14 cellular contexts compared by ENCODE assay signal in genomic region chr10:4174197-4174596, GRCh38.
DNase-seq lines count a peak whose midpoint lies in the region; FAIRE-seq and TF ChIP-seq lines count a peak whose summit lies in the region.
"Had no signal": no experiment of that assay in that cellular context is flagged by ENCODE, and none has a peak within 500 bp of the region (broad histone marks: within the 10 kb centered on the region; RNA-seq: fewer than 3 reads in every experiment).

No MANE protein-coding gene starts in this region.

- no peak overlapping the region for H3K4me3 ChIP-seq in mesenchymal stem cell (ENCODE audit: insufficient read depth in 1 of 2, low read depth in 1 of 2, low read length in 2 of 2)
- H3K4me3 ChIP-seq: PC-9 had no signal

- peaks cover 28% of the 10 kb centered on the region for H3K4me1 Mint-ChIP-seq in dendritic cell treated with granulocyte-macrophage colony-stimulating factor and Interleukin-4, amounts not matched to agents 40 ng/mL and 50 ng/mL, for 4 days (ENCODE audit: low read depth)

- no peaks in the 10 kb centered on the region for H3K36me3 ChIP-seq in mesenchymal stem cell (ENCODE audit: control insufficient read depth in 1 of 2, insufficient read depth in 2 of 2, low read depth in 1 of 2, low read length in 2 of 2)

- H3K4me3 Mint-ChIP-seq in dendritic cell treated with granulocyte-macrophage colony-stimulating factor and Interleukin-4, amounts not matched to agents 40 ng/mL and 50 ng/mL, for 4 days, result no peak overlapping the region
- H3K4me3 Mint-ChIP-seq: CD4-positive, alpha-beta memory T cell had no signal

- H2BK15ac ChIP-seq in mesenchymal stem cell (ENCODE audit: low read depth, poor library complexity, severe bottlenecking), result no peak overlapping the region

- peak overlapping the region; percentile 95 for H3K27ac Mint-ChIP-seq in dendritic cell treated with granulocyte-macrophage colony-stimulating factor and Interleukin-4, amounts not matched to agents 40 ng/mL and 50 ng/mL, for 4 days
- H3K27ac Mint-ChIP-seq: CD4-positive, alpha-beta memory T cell; progenitor cell of endocrine pancreas had no signal

- H4K8ac ChIP-seq in mesenchymal stem cell (ENCODE audit: low read length), result no peak overlapping the region

- no peak overlapping the region for H3K27ac ChIP-seq in mesenchymal stem cell (ENCODE audit: low read length, poor library complexity, severe bottlenecking)
- H3K27ac ChIP-seq: PC-9 had no signal

- H3K18ac ChIP-seq in mesenchymal stem cell (ENCODE audit: low read depth in 1 of 2, low read length in 2 of 2), result no peak overlapping the region

- no peaks in the 10 kb centered on the region for H3K27me3 Mint-ChIP-seq in dendritic cell treated with granulocyte-macrophage colony-stimulating factor and Interleukin-4, amounts not matched to agents 40 ng/mL and 50 ng/mL, for 4 days
- H3K27me3 Mint-ChIP-seq: CD4-positive, alpha-beta memory T cell; progenitor cell of endocrine pancreas had no signal

- H3K14ac ChIP-seq in mesenchymal stem cell (ENCODE audit: low read length in 2 of 2), result no peak overlapping the region

- no peak overlapping the region for H3K4ac ChIP-seq in mesenchymal stem cell (ENCODE audit: low read depth in 1 of 2, low read length in 2 of 2)

- FAIRE-seq in D721Med (lab: Jason Lieb, UNC), result no peak

- no peaks in the 10 kb centered on the region for H3K27me3 ChIP-seq in mesenchymal stem cell (ENCODE audit: control insufficient read depth in 1 of 2, insufficient read depth in 1 of 2, low read length in 2 of 2)

- peak; percentile 34 for TF ChIP-seq CTCF in D721Med (IDR thresholded peaks at IDR 0.05; ENCODE audit: insufficient read depth, missing control alignments)

- H3K79me1 ChIP-seq in mesenchymal stem cell (replicated peaks; ENCODE audit: low read length, poor library complexity, severe bottlenecking), result no peaks in the 10 kb centered on the region

- H3K4me2 ChIP-seq in mesenchymal stem cell (ENCODE audit: low read length, poor library complexity, severe bottlenecking), result no peak overlapping the region
- H3K4me2 ChIP-seq: PC-9 had no signal

- peaks cover 29% of the 10 kb centered on the region for H3K9me3 Mint-ChIP-seq in dendritic cell treated with granulocyte-macrophage colony-stimulating factor and Interleukin-4, amounts not matched to agents 40 ng/mL and 50 ng/mL, for 4 days

- intact Hi-C loops in dendritic cell treated with granulocyte-macrophage colony-stimulating factor and Interleukin-4, amounts not matched to agents 40 ng/mL and 50 ng/mL, for 4 days (cut with micrococcal nuclease), result no loop called here

- no peak overlapping the region for H2BK120ac ChIP-seq in mesenchymal stem cell (ENCODE audit: low read depth, low read length)

- no peak overlapping the region for H4K91ac ChIP-seq in mesenchymal stem cell (ENCODE audit: low read length)

- WGBS in mesenchymal stem cell, result 74% methylated on average over 9 of the region's 9 CpGs

- no peak overlapping the region for H2AK5ac ChIP-seq in mesenchymal stem cell (ENCODE audit: low read length, severe bottlenecking)

- no peak overlapping the region for H2AFZ ChIP-seq in mesenchymal stem cell (ENCODE audit: low read depth, low read length)
- H2AFZ ChIP-seq: PC-9 had no signal

- H3K36me3 Mint-ChIP-seq in dendritic cell treated with granulocyte-macrophage colony-stimulating factor and Interleukin-4, amounts not matched to agents 40 ng/mL and 50 ng/mL, for 4 days (ENCODE audit: low read depth), result peaks cover 25% of the 10 kb centered on the region
- H3K36me3 Mint-ChIP-seq: CD4-positive, alpha-beta memory T cell had no signal

- DNase-seq in A172 (ENCODE audit: low spot score) (peak; percentile 18), D721Med (ENCODE audit: insufficient read length, low spot score) (no peak), MV-4-11 (lab: John Stamatoyannopoulos, UW) (peak; percentile 6), mesenchymal stem cell (no peak), LoVo (ENCODE audit: low spot score) (no peak), hypothalamus (lab: John Stamatoyannopoulos, UW) (no peak), Ammon's horn (ENCODE audit: low spot score) (no peak)
- DNase-seq: anterior cingulate cortex; CD4-positive, alpha-beta memory T cell; GOT3; NCI-H2171; PC-9 had no signal

- H3K23ac ChIP-seq in mesenchymal stem cell (ENCODE audit: low read length in 2 of 2), result no peak overlapping the region

- no peak overlapping the region for H2BK12ac ChIP-seq in mesenchymal stem cell (ENCODE audit: low read length in 2 of 2)

- H3K4me1 ChIP-seq in mesenchymal stem cell (ENCODE audit: control insufficient read depth, insufficient read depth, low read depth, low read length), result no peaks in the 10 kb centered on the region

- H3K9me3 ChIP-seq in mesenchymal stem cell (ENCODE audit: control insufficient read depth, low read length), result peaks cover 5% of the 10 kb centered on the region

- H3K9ac ChIP-seq in mesenchymal stem cell (ENCODE audit: low read length), result no peak overlapping the region

- no peak overlapping the region for H2BK5ac ChIP-seq in mesenchymal stem cell (ENCODE audit: low read depth, low read length, poor library complexity, severe bottlenecking)

Comparison
In these comparisons a context has a peak if more than half of its experiments do, and no peak if none do; other contexts are left out.
1. DNase-seq: peak in A172 (single experiment) and MV-4-11 (single experiment); none in D721Med (single experiment), mesenchymal stem cell (single experiment), LoVo (single experiment), hypothalamus (0 of 51) and Ammon's horn (single experiment).